In the genomic region with DNA sequence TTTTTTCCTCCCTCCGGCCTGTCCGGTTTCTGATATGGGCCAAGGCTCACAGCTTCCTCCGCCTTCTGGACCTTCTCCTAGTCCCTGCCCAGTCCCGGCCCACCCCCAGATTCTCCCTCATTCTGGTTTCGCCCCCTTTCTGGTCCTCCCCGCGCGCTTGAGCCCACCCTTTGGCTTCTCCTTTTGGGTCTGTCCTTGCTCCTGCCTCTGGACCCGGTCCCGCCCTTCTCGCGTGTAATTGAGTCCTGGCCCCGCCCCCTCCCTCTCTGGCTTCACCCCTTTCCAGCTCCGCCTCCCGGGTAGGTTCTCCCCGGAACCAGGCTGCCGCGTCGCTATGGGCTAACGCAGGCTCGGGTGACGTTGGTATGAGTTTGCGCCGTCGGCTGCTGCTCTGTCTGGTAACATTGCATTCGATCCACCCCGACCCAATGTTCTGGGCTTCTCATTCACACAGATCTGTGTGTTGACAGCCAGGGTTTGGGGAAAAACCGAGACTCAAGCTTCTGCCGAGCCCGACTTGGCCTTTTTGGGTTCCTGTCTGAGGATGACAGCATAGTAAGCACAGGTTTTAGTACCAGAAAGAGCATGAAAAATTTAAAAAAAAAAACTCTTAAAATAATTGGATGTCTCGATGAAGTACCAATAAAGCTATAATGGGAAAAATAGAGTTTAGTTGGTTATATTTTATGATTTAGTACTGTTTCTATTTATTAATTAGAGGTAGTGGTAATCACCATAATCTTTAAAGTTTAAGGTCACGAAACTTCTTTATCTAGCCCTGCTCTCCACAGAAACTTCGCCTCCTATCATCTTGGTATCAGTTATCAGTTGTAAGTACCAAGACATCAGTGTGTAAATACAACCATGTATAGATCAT, we compare ENCODE assay signal across 8 cellular contexts. TPM values are rescaled to one million over a fixed set of nuclear protein-coding genes. Genes with fewer than 3 reads are reported as not detected.
DNase-seq lines count a peak whose midpoint lies in the region; ATAC-seq and TF ChIP-seq lines count a peak whose summit lies in the region.

No MANE protein-coding gene starts in this region.

- peak overlapping the region; percentile 94 for H3K4me3 Mint-ChIP-seq in natural killer cell

- peak overlapping the region; percentile 82 for H2AFZ ChIP-seq in fibroblast of lung (ENCODE audit: low read length)

- H3K9me3 ChIP-seq in fibroblast of lung (ENCODE audit: control insufficient read depth, insufficient read depth, low read depth, low read length) = no peaks in the 10 kb centered on the region

- H3K27ac ChIP-seq in fibroblast of lung (ENCODE audit: insufficient read depth, low read length) = peak overlapping the region; percentile 91

- no peaks in the 10 kb centered on the region for H3K36me3 Mint-ChIP-seq in natural killer cell

- peak overlapping the region; percentile 85 for H3K9ac ChIP-seq in fibroblast of lung (ENCODE audit: insufficient read depth, low read length)

- peaks cover 8% of the 10 kb centered on the region for H3K4me1 ChIP-seq in fibroblast of lung (ENCODE audit: control insufficient read depth, extremely low read depth, insufficient read depth, low read length)

- H3K27me3 ChIP-seq in fibroblast of lung (ENCODE audit: control insufficient read depth, insufficient read depth, low read length) = no peaks in the 10 kb centered on the region

- DNase-seq in DMS153 (lab: John Stamatoyannopoulos, UW) (peak; percentile 91), Kasumi-1 (lab: John Stamatoyannopoulos, UW) (peak; percentile 77 to 82), RKO (ENCODE audit: low spot score) (peak; percentile 96), fibroblast of lung (ENCODE audit: low read depth in 2 of 2) (peak; percentile 96 to 99), natural killer cell (peak; percentile 93)
- peak; percentile 93 to 96 for DNase-seq in activated T-helper 1 cell treated with anti-CD3 and anti-CD28 coated beads, Interleukin-2, amount 50 U/mL, for 16 hours (ENCODE audit: low read depth in 1 of 2, low spot score in 1 of 2)
- DNase-seq in stimulated activated naive CD4-positive, alpha-beta T cell treated with Interleukin-2 at 50 U/mL for 16 hours (lab: John Stamatoyannopoulos, UW) = peak; percentile 99

- H3K27me3 Mint-ChIP-seq in natural killer cell (ENCODE audit: low read depth in 2 of 2) = no peaks in the 10 kb centered on the region

- H3K27ac Mint-ChIP-seq in natural killer cell = peak overlapping the region; percentile 91 to 98

- peak overlapping the region; percentile 93 for H3K4me2 ChIP-seq in fibroblast of lung (ENCODE audit: extremely low read depth, insufficient read depth, low read length)

- TF ChIP-seq CTCF in fibroblast of lung (conservative IDR thresholded peaks at IDR 0.05 in 1 of 2, IDR thresholded peaks at IDR 0.05 in 1 of 2; ENCODE audit: low read depth in 1 of 2, low read length in 2 of 2) (no peak), natural killer cell (IDR thresholded peaks at IDR 0.05) (no peak)

- H3K36me3 ChIP-seq in fibroblast of lung (ENCODE audit: control insufficient read depth, insufficient read depth, low read length) = no peaks in the 10 kb centered on the region

- ATAC-seq in GM21825 (IDR thresholded peaks at IDR 0.05; ENCODE audit: unreplicated experiment) (peak; percentile 33), natural killer cell (peak; percentile 55 to 71 (median 58))

- H3K79me2 ChIP-seq in fibroblast of lung (ENCODE audit: control insufficient read depth, insufficient read depth, low read length) = no peaks in the 10 kb centered on the region

- H3K9me3 Mint-ChIP-seq in natural killer cell = peaks cover 0 to 3% of the 10 kb centered on the region in 2 donors

- H3K4me3 ChIP-seq in fibroblast of lung (replicated peaks in 1 of 4; ENCODE audit: control extremely low read depth in 1 of 4, insufficient read depth in 1 of 4, low read depth in 3 of 4, low read length in 4 of 4) = peak overlapping the region; percentile 10 to 67 (median 42)

- H3K4me1 Mint-ChIP-seq in natural killer cell = peaks cover 64 to 78% of the 10 kb centered on the region in 2 donors

- intact Hi-C loops in natural killer cell (cut with micrococcal nuclease) = loop anchor here (2.0 to 5.0 kb wide), 3 partner anchors 15 to 594 kb away; partner anchors contain the start of genes EEF2K and METTL9

- H4K20me1 ChIP-seq in fibroblast of lung (ENCODE audit: control insufficient read depth, extremely low read depth, insufficient read depth, low read length) = no peaks in the 10 kb centered on the region

RNA-seq across cellular contexts. Expression of gene EEF2K, which starts 14.8 kb away (rescaled TPM):
- 22.6 and 31.3 TPM in 2 replicates for total RNA-seq in fibroblast of lung
- 8.9 and 11.4 TPM in 2 replicates for polyA plus RNA-seq in fibroblast of lung
- 10.8 and 12.0 TPM in 2 replicates for polyA plus RNA-seq in fibroblast of lung (2012)
- 51.1 and 84.0 TPM in 2 replicates for polyA minus RNA-seq in fibroblast of lung (ENCODE audit: low replicate concordance)
- 10 to 100 TPM; 12.6 to 33.5 (median 22.9) TPM for total RNA-seq in natural killer cell

RNA-seq across cellular contexts. Expression of gene SDR42E2, which starts 29.0 kb away (rescaled TPM):
- total RNA-seq in fibroblast of lung = under 0.01 TPM in 1 of 2 replicates, not detected in the other
- polyA plus RNA-seq in fibroblast of lung = not detected in 2 replicates
- not detected in 2 replicates for polyA plus RNA-seq in fibroblast of lung (2012)
- not detected in 2 replicates for polyA minus RNA-seq in fibroblast of lung (ENCODE audit: low replicate concordance)
- total RNA-seq in natural killer cell = 1 to 10 TPM in 1 of 3 donors, under 1 TPM in 2; 0.92 to 1.9 (median 0.93) TPM

Comparison
In these comparisons a context has a peak if more than half of its experiments do, and no peak if none do; other contexts are left out.
1. Peak in every context shown above with its lines: DNase-seq, ATAC-seq, H3K4me3 ChIP-seq and H3K27ac ChIP-seq.